In the genomic region with DNA sequence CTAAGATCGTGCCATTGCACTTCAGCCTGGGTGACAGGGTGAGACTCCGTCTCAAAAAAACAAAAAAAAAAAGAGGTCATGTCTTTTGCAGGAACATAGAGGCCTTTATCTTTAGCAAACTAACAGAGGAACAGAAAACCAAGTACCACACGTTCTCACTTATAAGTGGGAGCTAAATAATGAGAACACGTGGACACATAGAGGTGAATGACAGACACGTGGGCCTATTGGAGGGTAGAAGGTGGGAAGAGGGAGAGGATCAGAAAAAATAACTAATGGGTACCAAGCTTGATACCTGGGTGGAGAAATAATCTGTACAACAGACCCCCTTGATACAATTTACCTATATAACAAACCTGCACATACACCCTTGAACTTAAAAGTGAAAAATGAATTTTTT, we compare ENCODE assay signal across 35 cellular contexts.
DNase-seq lines count a peak whose midpoint lies in the region; ATAC-seq, FAIRE-seq and TF ChIP-seq lines count a peak whose summit lies in the region.
"Had no signal": no experiment of that assay in that cellular context is flagged by ENCODE, and none has a peak within 500 bp of the region (broad histone marks: within the 10 kb centered on the region; RNA-seq: fewer than 3 reads in every experiment).

No MANE protein-coding gene starts in this region.

- no peaks in the 10 kb centered on the region for H3K27me3 ChIP-seq in HepG2 (ENCODE audit: control insufficient read depth in 1 of 2, insufficient read depth in 2 of 2, low read length in 2 of 2)
- H3K27me3 ChIP-seq in right lobe of liver: no peaks in the 10 kb centered on the region
- no peaks in the 10 kb centered on the region for H3K27me3 ChIP-seq in GM12878 (replicated peaks in 1 of 2; ENCODE audit: control insufficient read depth in 2 of 2, insufficient read depth in 2 of 2, low read length in 1 of 2)
- no peaks in the 10 kb centered on the region for H3K27me3 ChIP-seq in GM23338 (ENCODE audit: insufficient read depth)
- H3K27me3 ChIP-seq: BE2C; BLaER1; BLaER1 treated with 17β-estradiol and CSF1 and Interleukin-3, amounts not matched to agents 10 nM and 100 nM had no signal

- H3K79me2 ChIP-seq in HepG2 (ENCODE audit: insufficient read depth, low read length) (no peaks in the 10 kb centered on the region), GM12878 (ENCODE audit: control insufficient read depth, insufficient read depth, low read length) (no peaks in the 10 kb centered on the region), GM23338 (replicated peaks; ENCODE audit: insufficient read depth) (no peaks in the 10 kb centered on the region)

- H3K9me3 Mint-ChIP-seq in GM23338: peaks cover 44% of the 10 kb centered on the region
- peaks cover 8% of the 10 kb centered on the region for H3K9me3 Mint-ChIP-seq in activated CD4-positive, alpha-beta memory T cell treated with anti-CD3 and anti-CD28 coated beads for 36 hours

- H3K27me3 Mint-ChIP-seq in GM23338 (ENCODE audit: insufficient read depth, low read depth, poor library complexity): no peaks in the 10 kb centered on the region
- H3K27me3 Mint-ChIP-seq in activated CD4-positive, alpha-beta memory T cell treated with anti-CD3 and anti-CD28 coated beads for 36 hours: no peaks in the 10 kb centered on the region
- H3K27me3 Mint-ChIP-seq: B cell; CD4-positive, alpha-beta memory T cell; CD4-positive, alpha-beta T cell; CD4-positive, CD25-positive, alpha-beta regulatory T cell; CD8-positive, alpha-beta memory T cell had no signal

- H3K9ac ChIP-seq in HepG2 (ENCODE audit: insufficient read depth, low read depth, low read length): no peak overlapping the region
- no peak overlapping the region for H3K9ac ChIP-seq in GM12878 (ENCODE audit: control insufficient read depth, insufficient read depth, low read length)
- H3K9ac ChIP-seq: BLaER1; BLaER1 treated with 17β-estradiol and CSF1 and Interleukin-3, amounts not matched to agents 10 nM and 100 nM had no signal

- H3K4me3 ChIP-seq in HepG2 (replicated peaks in 1 of 3; ENCODE audit: insufficient read depth in 1 of 3, low read depth in 2 of 3, low read length in 3 of 3): no peak overlapping the region
- H3K4me3 ChIP-seq in right lobe of liver: no peak overlapping the region
- H3K4me3 ChIP-seq in GM12878: no peak overlapping the region
- no peak overlapping the region for H3K4me3 ChIP-seq in GM23338
- H3K4me3 ChIP-seq: A549; BLaER1; BLaER1 treated with 17β-estradiol and CSF1 and Interleukin-3, amounts not matched to agents 10 nM and 100 nM had no signal

- DNase-seq in HepG2 (ENCODE audit: low spot score): no peak
- DNase-seq in right lobe of liver: no peak
- DNase-seq in HEK293T (ENCODE audit: extremely low spot score): no peak
- DNase-seq in GM12878 (ENCODE audit: low read depth, low spot score): no peak
- no peak for DNase-seq in GM23338 (ENCODE audit: low spot score)
- no peak for DNase-seq in activated CD4-positive, alpha-beta memory T cell treated with anti-CD3 and anti-CD28 coated beads for 36 hours
- DNase-seq: 8988T; ACHN; AML-193; BE2C; C1 segment of cervical spinal cord; Caco-2; Calu3; CD4-positive, alpha-beta memory T cell; CD4-positive, alpha-beta T cell; CD4-positive, CD25-positive, alpha-beta regulatory T cell; CD8-positive, alpha-beta memory T cell; CD8-positive, alpha-beta T cell; COR-L47; DMS 273 treated with DMSO at 0.1 percent for 48 hours; DMS153; DMS53; DMS79; DMS79 treated with DMSO at 0.1 percent for 48 hours; DND-41; EL had no signal

- TF ChIP-seq EP300 in HepG2 (IDR thresholded peaks at IDR 0.05; ENCODE audit: low read depth in 2 of 2, low read length in 2 of 2) (no peak), HepG2 (CRISPR knock-in tag; IDR thresholded peaks at IDR 0.05; ENCODE audit: borderline replicate concordance) (no peak), GM12878 (IDR thresholded peaks at IDR 0.05; ENCODE audit: borderline replicate concordance in 1 of 2, control insufficient read depth in 1 of 2, low read depth in 2 of 2, low read length in 2 of 2) (no peak)

- no peaks in the 10 kb centered on the region for H3K9me2 ChIP-seq in GM23338 (ENCODE audit: insufficient read depth)

- peaks cover 41% of the 10 kb centered on the region for H3K36me3 Mint-ChIP-seq in GM23338 (ENCODE audit: low read depth)
- no peaks in the 10 kb centered on the region for H3K36me3 Mint-ChIP-seq in activated CD4-positive, alpha-beta memory T cell treated with anti-CD3 and anti-CD28 coated beads for 36 hours
- H3K36me3 Mint-ChIP-seq: CD14-positive monocyte; CD4-positive, alpha-beta memory T cell; CD4-positive, CD25-positive, alpha-beta regulatory T cell; CD8-positive, alpha-beta memory T cell; CD8-positive, alpha-beta T cell had no signal

- H2AFZ ChIP-seq in HepG2 (ENCODE audit: low read length) (no peak overlapping the region), GM12878 (ENCODE audit: control insufficient read depth, low read depth, low read length) (no peak overlapping the region), GM23338 (no peak overlapping the region)

- no peak for TF ChIP-seq CTCF in HepG2 (CRISPR knock-in tag; IDR thresholded peaks at IDR 0.05)
- TF ChIP-seq CTCF in right lobe of liver (IDR thresholded peaks at IDR 0.05): no peak
- no peak for TF ChIP-seq CTCF in GM12878 (IDR thresholded peaks at IDR 0.05 in 2 of 3, conservative IDR thresholded peaks at IDR 0.05 in 1 of 3; ENCODE audit: control insufficient read depth in 2 of 3, extremely low read depth in 1 of 3, insufficient read depth in 1 of 3, low read depth in 3 of 3, low read length in 3 of 3)
- TF ChIP-seq CTCF in GM23338 (conservative IDR thresholded peaks at IDR 0.05; ENCODE audit: low read depth in 2 of 2): no peak

- in situ Hi-C loops in HepG2 (cut with HindIII; ENCODE audit: extremely low pct_ligation_motif_present, low pct_unique_long_range_greater_than_20kb) (no loop called here), GM12878 (cut with MboI) (no loop called here)

- TF ChIP-seq RAD21 in HepG2 (CRISPR knock-in tag; IDR thresholded peaks at IDR 0.05) (no peak), GM12878 (IDR thresholded peaks at IDR 0.05; ENCODE audit: insufficient read depth, low read depth, low read length) (no peak)

- SMC1A ChIA-PET in GM12878 (lab: Charles Lee; ENCODE audit: uncharacterized antibody, unreplicated experiment): interaction anchor here (0.6 kb wide), 1 partner anchor 1737 kb away, joined by 3 read pairs; no protein-coding TSS in a partner anchor

- POLR2A ChIA-PET in HepG2 (lab: Yijun Ruan, JAX) (no interaction called here), HEK293T (lab: Yijun Ruan, JAX) (interaction anchor here (1.8 kb wide), 1 partner anchor 16 kb away, joined by 4 read pairs; no protein-coding TSS in a partner anchor), GM12878 (lab: Charles Lee) (interaction anchor here (0.6 kb wide), 1 partner anchor 143 kb away, joined by 3 read pairs; no protein-coding TSS in a partner anchor)
- POLR2A ChIA-PET in activated CD4-positive, alpha-beta memory T cell treated with anti-CD3 and anti-CD28 coated beads for 36 hours (lab: Charles Lee): no interaction called here

- CTCF ChIA-PET in HepG2 (lab: Yijun Ruan, JAX; ENCODE audit: low intra/inter-chr PET ratio, low total read pairs) (no interaction called here), HEK293T (lab: Yijun Ruan, JAX) (no interaction called here), GM12878 (lab: Yijun Ruan, JAX) (no interaction called here)
- CTCF ChIA-PET in activated CD4-positive, alpha-beta memory T cell treated with anti-CD3 and anti-CD28 coated beads for 36 hours (lab: Charles Lee): no interaction called here

- intact Hi-C loops in HepG2 (cut with micrococcal nuclease; ENCODE audit: unreplicated experiment): no loop called here
- intact Hi-C loops in right lobe of liver (cut with DNase I): no loop called here
- intact Hi-C loops in GM12878 (cut with micrococcal nuclease; ENCODE audit: unreplicated experiment): no loop called here
- intact Hi-C loops in activated CD4-positive, alpha-beta memory T cell treated with anti-CD3 and anti-CD28 coated beads for 36 hours (cut with micrococcal nuclease): no loop called here

- no TSS peak for BruUV-seq in HepG2 (replicated peaks; lab: Mats Ljungman, UMichigan)
- no TSS peak for BruUV-seq in GM12878 (replicated peaks; lab: Mats Ljungman, UMichigan)

- H4K20me1 ChIP-seq in HepG2 (ENCODE audit: insufficient read depth, low read length) (no peaks in the 10 kb centered on the region), GM12878 (ENCODE audit: control insufficient read depth, insufficient read depth) (no peaks in the 10 kb centered on the region), GM23338 (replicated peaks; ENCODE audit: insufficient read depth) (no peaks in the 10 kb centered on the region)
- H4K20me1 ChIP-seq: BLaER1; BLaER1 treated with 17β-estradiol and CSF1 and Interleukin-3, amounts not matched to agents 10 nM and 100 nM had no signal

- no peak for ATAC-seq in HepG2
- no peak for ATAC-seq in right lobe of liver
- no peak for ATAC-seq in GM12878
- ATAC-seq in GM23338: no peak
- ATAC-seq: A549; CD8-positive, alpha-beta T cell had no signal

- no peak overlapping the region for H3K27ac Mint-ChIP-seq in GM23338
- H3K27ac Mint-ChIP-seq in activated CD4-positive, alpha-beta memory T cell treated with anti-CD3 and anti-CD28 coated beads for 36 hours: no peak overlapping the region
- H3K27ac Mint-ChIP-seq: B cell; CD14-positive monocyte; CD4-positive, alpha-beta memory T cell; CD4-positive, alpha-beta T cell; CD4-positive, CD25-positive, alpha-beta regulatory T cell; CD8-positive, alpha-beta memory T cell; CD8-positive, alpha-beta T cell had no signal

- H3K4me2 ChIP-seq in HepG2 (ENCODE audit: low read depth, low read length): no peak overlapping the region
- H3K4me2 ChIP-seq in GM12878 (ENCODE audit: control insufficient read depth, insufficient read depth): no peak overlapping the region
- H3K4me2 ChIP-seq in GM23338: no peak overlapping the region
- H3K4me2 ChIP-seq: A549; BLaER1; BLaER1 treated with 17β-estradiol and CSF1 and Interleukin-3, amounts not matched to agents 10 nM and 100 nM had no signal

- FAIRE-seq in HepG2 (lab: Jason Lieb, UNC) (no peak), GM12878 (lab: Jason Lieb, UNC) (no peak)
- FAIRE-seq: A204.1, A549, D721Med had no signal

- no peak overlapping the region for H3K27ac ChIP-seq in HepG2 (ENCODE audit: extremely low read length, insufficient read depth, low read length)
- no peak overlapping the region for H3K27ac ChIP-seq in right lobe of liver
- H3K27ac ChIP-seq in GM12878 (ENCODE audit: control insufficient read depth, insufficient read depth): no peak overlapping the region
- H3K27ac ChIP-seq in GM23338 (ENCODE audit: low read depth): no peak overlapping the region
- H3K27ac ChIP-seq: 22Rv1; A549; BLaER1; BLaER1 treated with 17β-estradiol and CSF1 and Interleukin-3, amounts not matched to agents 10 nM and 100 nM; C4-2B had no signal

- H3F3A ChIP-seq in GM23338 (replicated peaks; ENCODE audit: low read depth): no peaks in the 10 kb centered on the region

- H3K36me3 ChIP-seq in HepG2 (replicated peaks in 1 of 2; ENCODE audit: control insufficient read depth in 1 of 2, insufficient read depth in 2 of 2, low read length in 2 of 2) (no peaks in the 10 kb centered on the region), right lobe of liver (no peaks in the 10 kb centered on the region), GM12878 (ENCODE audit: control insufficient read depth in 2 of 2, insufficient read depth in 2 of 2, low read length in 1 of 2) (no peaks in the 10 kb centered on the region), GM23338 (ENCODE audit: insufficient read depth) (no peaks in the 10 kb centered on the region)
- H3K36me3 ChIP-seq: BE2C; BLaER1; BLaER1 treated with 17β-estradiol and CSF1 and Interleukin-3, amounts not matched to agents 10 nM and 100 nM had no signal

- WGBS in HepG2 (ENCODE audit: low lambda C conversion rate): 13% methylated on average over 5 of the region's 5 CpGs
- 87% methylated on average over 5 of the region's 5 CpGs for WGBS in right lobe of liver (ENCODE audit: insufficient coverage, low coverage, low lambda C conversion rate, missing lambda C conversion rate)
- WGBS in GM12878 (ENCODE audit: insufficient coverage, insufficient replicate concordance, low lambda C conversion rate, missing lambda C conversion rate): 14% methylated on average over 4 of the region's 5 CpGs

- H3K9me3 ChIP-seq in HepG2 (ENCODE audit: low read length) (0 out of 2 replicates have a peak, but pooled peaks cover 7% of the 10 kb centered on the region), right lobe of liver (no peaks in the 10 kb centered on the region), GM12878 (replicated peaks; ENCODE audit: control insufficient read depth, insufficient read depth, low read length) (no peaks in the 10 kb centered on the region)
- H3K9me3 ChIP-seq: A549, BE2C, Caco-2 had no signal

- TF ChIP-seq POLR2A in HepG2 (IDR thresholded peaks at IDR 0.05; ENCODE audit: insufficient read depth in 1 of 2, low read depth in 2 of 2, low read length in 2 of 2) (no peak), right lobe of liver (IDR thresholded peaks at IDR 0.05) (no peak), GM12878 (IDR thresholded peaks at IDR 0.05; ENCODE audit: low read depth, low read length) (no peak)

- H3K4me1 ChIP-seq in HepG2 (ENCODE audit: insufficient read depth, low read length): no peaks in the 10 kb centered on the region
- H3K4me1 ChIP-seq in right lobe of liver: no peaks in the 10 kb centered on the region
- H3K4me1 ChIP-seq in GM12878 (ENCODE audit: control insufficient read depth, insufficient read depth, low read length): no peaks in the 10 kb centered on the region
- peaks cover 16% of the 10 kb centered on the region for H3K4me1 ChIP-seq in GM23338 (ENCODE audit: insufficient read depth)
- H3K4me1 ChIP-seq: A549; BE2C; BLaER1; BLaER1 treated with 17β-estradiol and CSF1 and Interleukin-3, amounts not matched to agents 10 nM and 100 nM; Caco-2 had no signal

- H3K4me1 Mint-ChIP-seq in GM23338: peaks cover 11% of the 10 kb centered on the region
- no peaks in the 10 kb centered on the region for H3K4me1 Mint-ChIP-seq in activated CD4-positive, alpha-beta memory T cell treated with anti-CD3 and anti-CD28 coated beads for 36 hours (ENCODE audit: low read depth)
- H3K4me1 Mint-ChIP-seq: B cell; CD14-positive monocyte; CD4-positive, alpha-beta memory T cell; CD4-positive, CD25-positive, alpha-beta regulatory T cell; CD8-positive, alpha-beta memory T cell had no signal

- RAD21 ChIA-PET in GM12878 (lab: Charles Lee; ENCODE audit: unreplicated experiment): no interaction called here

- H3K4me3 Mint-ChIP-seq in GM23338: no peak overlapping the region
- H3K4me3 Mint-ChIP-seq in activated CD4-positive, alpha-beta memory T cell treated with anti-CD3 and anti-CD28 coated beads for 36 hours: no peak overlapping the region
- H3K4me3 Mint-ChIP-seq: B cell; CD14-positive monocyte; CD4-positive, alpha-beta memory T cell; CD4-positive, alpha-beta T cell; CD4-positive, CD25-positive, alpha-beta regulatory T cell; CD8-positive, alpha-beta memory T cell; CD8-positive, alpha-beta T cell had no signal

Comparison
In these comparisons a context has a peak if more than half of its experiments do, and no peak if none do; other contexts are left out.
1. POLR2A ChIA-PET loops: an anchor here in HEK293T (1.8 kb wide) and GM12878 (0.6 kb wide); none called in HepG2 and activated CD4-positive, alpha-beta memory T cell treated with anti-CD3 and anti-CD28 coated beads for 36 hours.